ENCODE assay signal across 10 cellular contexts in the genomic region with DNA sequence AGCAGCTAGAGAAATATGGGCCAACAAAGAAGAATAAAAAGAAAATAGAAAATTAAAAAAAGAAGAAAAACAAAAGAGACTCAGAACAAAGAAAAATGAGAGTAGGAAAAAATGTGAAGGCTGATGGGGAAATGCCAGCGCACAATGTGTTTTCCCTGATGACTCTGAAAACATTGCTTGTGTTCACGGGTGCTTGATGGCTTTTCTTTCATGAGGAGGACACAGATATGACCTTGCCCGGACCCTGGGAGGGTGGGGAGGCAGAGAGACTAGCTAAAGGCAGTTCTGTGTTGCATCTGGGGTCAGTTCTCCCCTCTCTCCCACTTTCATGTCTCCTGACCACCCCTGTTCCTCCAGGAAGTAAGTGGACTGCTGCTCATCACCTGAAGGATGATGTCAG.
"Had no signal": no experiment of that assay in that cellular context is flagged by ENCODE, and none has a peak within 500 bp of the region (broad histone marks: within the 10 kb centered on the region; RNA-seq: fewer than 3 reads in every experiment).

No MANE protein-coding gene starts in this region.

- H3K4me3 ChIP-seq: GM23248, HAP-1, K562 had no signal

- H3K9ac ChIP-seq: GM23248 had no signal

- H3K27ac Mint-ChIP-seq: HFFc6 had no signal

- H3K36me3 ChIP-seq: HAP-1 had no signal

- DNase-seq: GM23248, GOT3, H7, HFFc6, IMR-90, KG1 had no signal

- H3K9me3 ChIP-seq: HAP-1 had no signal

- H2AFZ ChIP-seq: GM23248 had no signal

- H3K9me3 Mint-ChIP-seq: HFFc6 had no signal

- FAIRE-seq: HTR-8/SVneo, K562 had no signal

- H3K4me3 Mint-ChIP-seq: HFFc6 had no signal

- H3K27ac ChIP-seq: GM23248 had no signal

- ATAC-seq: HCT116, K562 had no signal

- H3K4me1 ChIP-seq: HAP-1 had no signal
